In genomic region chr2:26150243-26150642, GRCh38 we compare ENCODE assay signal across 1 cellular context.
TF ChIP-seq lines count a peak whose summit lies in the region.

No MANE protein-coding gene starts in this region.

TF ChIP-seq in HepG2, 621 proteins besides CTCF, POLR2A, EP300 and RAD21 (continued from another document):
- TF ChIP-seq CERS6 (CRISPR knock-in tag; IDR thresholded peaks at IDR 0.05) = no peak
- TF ChIP-seq PRDM10 (CRISPR knock-in tag; IDR thresholded peaks at IDR 0.05; ENCODE audit: low read depth) = no peak
- TF ChIP-seq ATF3 (CRISPR knock-in tag; IDR thresholded peaks at IDR 0.05) = no peak
- TF ChIP-seq ZNF766 (CRISPR knock-in tag; IDR thresholded peaks at IDR 0.05; ENCODE audit: borderline replicate concordance) = no peak
- no peak for TF ChIP-seq SOX6 (IDR thresholded peaks at IDR 0.05)
- TF ChIP-seq SOX6 (CRISPR knock-in tag; IDR thresholded peaks at IDR 0.05) = no peak
- no peak for TF ChIP-seq TFE3 (CRISPR knock-in tag; IDR thresholded peaks at IDR 0.05)
- TF ChIP-seq ATF5 (CRISPR knock-in tag; IDR thresholded peaks at IDR 0.05; ENCODE audit: low read depth) = no peak
- no peak for TF ChIP-seq ZNF207 (IDR thresholded peaks at IDR 0.05; ENCODE audit: borderline replicate concordance)
- TF ChIP-seq ZBTB34 (CRISPR knock-in tag; IDR thresholded peaks at IDR 0.05) = no peak
- no peak for TF ChIP-seq ZNF512 (CRISPR knock-in tag; IDR thresholded peaks at IDR 0.05)
- TF ChIP-seq ZNF260 (CRISPR knock-in tag; IDR thresholded peaks at IDR 0.05; ENCODE audit: borderline replicate concordance, low read depth) = no peak
- no peak for TF ChIP-seq ZNF282 (IDR thresholded peaks at IDR 0.05; ENCODE audit: partially characterized antibody)
- no peak for TF ChIP-seq KAT8 (CRISPR knock-in tag; IDR thresholded peaks at IDR 0.05)
- TF ChIP-seq STAT6 (CRISPR knock-in tag; IDR thresholded peaks at IDR 0.05; ENCODE audit: borderline replicate concordance) = no peak
